ENCODE assay signal across 16 cellular contexts in the genomic region with DNA sequence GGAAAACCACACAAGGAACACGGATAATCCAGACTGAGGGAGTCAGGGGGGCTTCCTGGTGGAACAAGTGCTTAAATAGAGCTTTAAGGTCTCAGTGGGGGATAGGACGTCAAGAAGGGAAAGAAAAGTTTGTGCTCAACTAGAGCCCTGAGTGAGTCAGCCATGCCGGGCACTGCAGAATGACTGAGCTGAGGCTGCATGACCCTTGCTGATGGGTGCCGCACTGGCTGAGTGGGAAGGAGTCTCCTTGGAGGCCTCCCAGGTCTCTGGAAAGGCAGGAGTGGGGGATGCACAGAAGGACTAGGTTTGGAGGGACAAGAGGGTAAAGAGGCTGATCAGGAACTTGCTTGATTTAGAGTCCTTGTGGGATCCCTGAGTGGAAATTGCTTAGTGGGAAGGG.
DNase-seq lines count a peak whose midpoint lies in the region; ATAC-seq and TF ChIP-seq lines count a peak whose summit lies in the region.
"Had no signal": no experiment of that assay in that cellular context is flagged by ENCODE, and none has a peak within 500 bp of the region (broad histone marks: within the 10 kb centered on the region; RNA-seq: fewer than 3 reads in every experiment).

No MANE protein-coding gene starts in this region.

- no peak for ATAC-seq in activated CD8-positive, alpha-beta memory T cell treated with anti-CD3 and anti-CD28 coated beads, Interleukin-2, amount 10 ng/mL, durations not matched to agents 7 days and 5 days
- no peak for ATAC-seq in GM21723 (IDR thresholded peaks at IDR 0.05; ENCODE audit: unreplicated experiment)
- ATAC-seq: CD8-positive, alpha-beta T cell; HCT116 had no signal

- H3K9me3 Mint-ChIP-seq in activated CD8-positive, alpha-beta memory T cell treated with anti-CD3 and anti-CD28 coated beads, Interleukin-2, amount 10 ng/mL, durations not matched to agents 7 days and 5 days (ENCODE audit: low read depth), result no peaks in the 10 kb centered on the region
- H3K9me3 Mint-ChIP-seq in endodermal cell, result peaks cover 4% of the 10 kb centered on the region
- H3K9me3 Mint-ChIP-seq: CD8-positive, alpha-beta T cell had no signal

- no peak for TF ChIP-seq CTCF in endodermal cell (conservative IDR thresholded peaks at IDR 0.05)

- no peak overlapping the region for H3K27ac ChIP-seq in endodermal cell (ENCODE audit: low read depth, low read length)
- H3K27ac ChIP-seq: HL-60 had no signal

- H3K9ac ChIP-seq in endodermal cell (ENCODE audit: extremely low read depth, low read length, poor library complexity, severe bottlenecking), result no peak overlapping the region

- no peaks in the 10 kb centered on the region for H3K36me3 Mint-ChIP-seq in activated CD8-positive, alpha-beta memory T cell treated with anti-CD3 and anti-CD28 coated beads, Interleukin-2, amount 10 ng/mL, durations not matched to agents 7 days and 5 days
- H3K36me3 Mint-ChIP-seq in endodermal cell (ENCODE audit: low read depth), result no peaks in the 10 kb centered on the region
- H3K36me3 Mint-ChIP-seq: CD8-positive, alpha-beta T cell had no signal

- no peaks in the 10 kb centered on the region for H3K36me3 ChIP-seq in endodermal cell (ENCODE audit: control insufficient read depth, insufficient read depth, low read length)
- H3K36me3 ChIP-seq: BE2C had no signal

- peaks cover 53% of the 10 kb centered on the region for H3K27me3 ChIP-seq in endodermal cell (ENCODE audit: control insufficient read depth, insufficient read depth, low read length, poor library complexity, severe bottlenecking)
- H3K27me3 ChIP-seq: BE2C had no signal

- peaks cover 9% of the 10 kb centered on the region for H3K4me1 Mint-ChIP-seq in activated CD8-positive, alpha-beta memory T cell treated with anti-CD3 and anti-CD28 coated beads, Interleukin-2, amount 10 ng/mL, durations not matched to agents 7 days and 5 days
- peaks cover 43% of the 10 kb centered on the region for H3K4me1 Mint-ChIP-seq in endodermal cell

- H3K27me3 Mint-ChIP-seq in activated CD8-positive, alpha-beta memory T cell treated with anti-CD3 and anti-CD28 coated beads, Interleukin-2, amount 10 ng/mL, durations not matched to agents 7 days and 5 days, result peaks cover 17% of the 10 kb centered on the region
- peaks cover 71% of the 10 kb centered on the region for H3K27me3 Mint-ChIP-seq in endodermal cell (ENCODE audit: insufficient read depth)

- H3K4me3 Mint-ChIP-seq in activated CD8-positive, alpha-beta memory T cell treated with anti-CD3 and anti-CD28 coated beads, Interleukin-2, amount 10 ng/mL, durations not matched to agents 7 days and 5 days, result no peak overlapping the region
- no peak overlapping the region for H3K4me3 Mint-ChIP-seq in endodermal cell
- H3K4me3 Mint-ChIP-seq: CD8-positive, alpha-beta T cell had no signal

- H3K4me1 ChIP-seq in endodermal cell (ENCODE audit: control insufficient read depth, insufficient read depth, low read length), result peaks cover 4% of the 10 kb centered on the region
- H3K4me1 ChIP-seq: BE2C had no signal

- H3K4me3 ChIP-seq in endodermal cell (ENCODE audit: low read length), result no peak overlapping the region

- DNase-seq in activated CD8-positive, alpha-beta memory T cell treated with anti-CD3 and anti-CD28 coated beads, Interleukin-2, amount 10 ng/mL, durations not matched to agents 7 days and 5 days, result peak; percentile 21
- DNase-seq in activated CD8-positive, alpha-beta memory T cell treated with anti-CD3 and anti-CD28 coated beads, Interleukin-2, amount 50 U/mL, for 4 hours, result no peak
- DNase-seq in M059J (ENCODE audit: low read depth) (peak; percentile 29), endodermal cell (peak; percentile 34), NCI-H524 treated with DMSO at 0.1 percent for 48 hours (lab: John Stamatoyannopoulos, UW) (no peak), globus pallidus (ENCODE audit: low spot score) (no peak)
- DNase-seq in stimulated activated CD8-positive, alpha-beta memory T cell treated with anti-CD3 and anti-CD28 coated beads, Interleukin-4, amount 100 ng/mL, for 48 hours, result peak; percentile 21
- DNase-seq: BE2C; CD8-positive, alpha-beta T cell; COR-L47; DMS153; DMS79 treated with DMSO at 0.1 percent for 48 hours; EL had no signal

- H3K27ac Mint-ChIP-seq in activated CD8-positive, alpha-beta memory T cell treated with anti-CD3 and anti-CD28 coated beads, Interleukin-2, amount 10 ng/mL, durations not matched to agents 7 days and 5 days, result no peak overlapping the region
- H3K27ac Mint-ChIP-seq in endodermal cell, result no peak overlapping the region
- H3K27ac Mint-ChIP-seq: CD8-positive, alpha-beta T cell had no signal

- CTCF ChIA-PET in activated CD8-positive, alpha-beta memory T cell treated with anti-CD3 and anti-CD28 coated beads, Interleukin-2, amount 10 ng/mL, durations not matched to agents 7 days and 5 days (lab: Charles Lee), result no interaction called here

- H3K9me3 ChIP-seq in endodermal cell (ENCODE audit: control insufficient read depth, low read length), result peaks cover 5% of the 10 kb centered on the region
- H3K9me3 ChIP-seq: BE2C had no signal

- WGBS in endodermal cell (ENCODE audit: insufficient coverage in 1 of 2, insufficient read length in 1 of 2), 2 experiments, result 90 to 92% methylated on average over 3 to 4 of the region's 4 CpGs

Comparison
In these comparisons a context has a peak if more than half of its experiments do, and no peak if none do; other contexts are left out.
1. DNase-seq: peak in activated CD8-positive, alpha-beta memory T cell treated with anti-CD3 and anti-CD28 coated beads, Interleukin-2, amount 10 ng/mL, durations not matched to agents 7 days and 5 days (single experiment), M059J (single experiment), endodermal cell (single experiment) and stimulated activated CD8-positive, alpha-beta memory T cell treated with anti-CD3 and anti-CD28 coated beads, Interleukin-4, amount 100 ng/mL, for 48 hours (single experiment); none in activated CD8-positive, alpha-beta memory T cell treated with anti-CD3 and anti-CD28 coated beads, Interleukin-2, amount 50 U/mL, for 4 hours (single experiment), NCI-H524 treated with DMSO at 0.1 percent for 48 hours (single experiment) and globus pallidus (single experiment).